Comparison of ENCODE assay signal across 16 cellular contexts in the genomic region with DNA sequence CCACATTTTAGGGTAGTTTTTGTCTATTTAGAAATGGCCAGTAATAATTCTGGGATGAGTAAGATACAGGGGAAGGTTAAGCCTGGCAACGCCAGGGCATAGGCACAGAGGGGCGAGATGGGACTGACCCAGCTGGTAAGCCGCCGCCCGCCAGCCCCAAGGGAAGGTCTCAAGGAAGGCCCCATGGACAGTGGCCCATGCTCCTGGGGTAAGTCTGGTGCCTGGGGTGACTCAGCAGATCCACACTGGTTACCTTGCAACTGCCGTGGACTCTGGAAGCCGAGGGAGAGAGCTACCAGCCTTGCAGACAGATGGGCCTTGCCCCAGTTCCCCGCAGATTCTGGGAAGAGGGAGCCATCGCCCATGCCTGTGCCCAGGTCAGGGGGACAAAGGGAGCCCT.
DNase-seq lines count a peak whose midpoint lies in the region; ATAC-seq and TF ChIP-seq lines count a peak whose summit lies in the region.
"Had no signal": no experiment of that assay in that cellular context is flagged by ENCODE, and none has a peak within 500 bp of the region (broad histone marks: within the 10 kb centered on the region; RNA-seq: fewer than 3 reads in every experiment).

No MANE protein-coding gene starts in this region.

- peak overlapping the region; percentile 43 for H3K27ac Mint-ChIP-seq in HFFc6
- H3K27ac Mint-ChIP-seq in activated naive CD8-positive, alpha-beta T cell, result peak overlapping the region; percentile 92
- peak overlapping the region; percentile 89 to 100 (median 96) for H3K27ac Mint-ChIP-seq in naive thymus-derived CD4-positive, alpha-beta T cell

- peak overlapping the region; percentile 82 for H3K4me3 Mint-ChIP-seq in activated T-cell treated with anti-CD3 and anti-CD28 coated beads, Interleukin-2, amount 50 U/mL, for 4 hours
- H3K4me3 Mint-ChIP-seq in HFFc6, result no peak overlapping the region; the same call in 1 of the 2 replicates
- H3K4me3 Mint-ChIP-seq in activated naive CD8-positive, alpha-beta T cell, result peak overlapping the region; percentile 73
- H3K4me3 Mint-ChIP-seq in naive thymus-derived CD4-positive, alpha-beta T cell, result peak overlapping the region; percentile 6 to 94 (median 84)

- peaks cover 0 to 5% (median 0%) of the 10 kb centered on the region in 3 experiments for H3K36me3 ChIP-seq in naive thymus-derived CD4-positive, alpha-beta T cell (ENCODE audit: control insufficient read depth in 2 of 3, insufficient read depth in 3 of 3, low read length in 3 of 3)
- peaks cover 0 to 45% (median 0%) of the 10 kb centered on the region in 3 donors for H3K36me3 ChIP-seq in Peyer's patch
- H3K36me3 ChIP-seq: colonic mucosa had no signal

- TF ChIP-seq POLR2A in Peyer's patch (IDR thresholded peaks at IDR 0.05), result no peak

- no peaks in the 10 kb centered on the region for H3K36me3 Mint-ChIP-seq in activated T-cell treated with anti-CD3 and anti-CD28 coated beads, Interleukin-2, amount 50 U/mL, for 4 hours (ENCODE audit: insufficient read depth)
- H3K36me3 Mint-ChIP-seq in HFFc6 (ENCODE audit: low read depth), result peaks cover 35% of the 10 kb centered on the region
- no peaks in the 10 kb centered on the region for H3K36me3 Mint-ChIP-seq in activated naive CD8-positive, alpha-beta T cell
- H3K36me3 Mint-ChIP-seq in naive thymus-derived CD4-positive, alpha-beta T cell, result peaks cover 0 to 23% (median 4%) of the 10 kb centered on the region in 5 donors

- no peaks in the 10 kb centered on the region for H3K9me3 ChIP-seq in naive thymus-derived CD4-positive, alpha-beta T cell (ENCODE audit: control insufficient read depth in 2 of 3, low read length in 3 of 3)
- H3K9me3 ChIP-seq in Peyer's patch, result no peaks in the 10 kb centered on the region
- H3K9me3 ChIP-seq: colonic mucosa, left lung had no signal

- no peaks in the 10 kb centered on the region for H3K27me3 ChIP-seq in naive thymus-derived CD4-positive, alpha-beta T cell (ENCODE audit: control insufficient read depth in 2 of 2, insufficient read depth in 2 of 2, low read length in 2 of 2)
- H3K27me3 ChIP-seq in Peyer's patch, result no peaks in the 10 kb centered on the region
- H3K27me3 ChIP-seq: colonic mucosa, left lung had no signal

- H3K4me3 ChIP-seq in naive thymus-derived CD4-positive, alpha-beta T cell (ENCODE audit: low read length), result no peak overlapping the region
- no peak overlapping the region for H3K4me3 ChIP-seq in Peyer's patch
- H3K4me3 ChIP-seq: colonic mucosa, left lung, SK-N-MC had no signal

- intact Hi-C loops in naive thymus-derived CD4-positive, alpha-beta T cell (cut with micrococcal nuclease), result no loop called here

- CTCF ChIA-PET in naive thymus-derived CD4-positive, alpha-beta T cell (lab: Charles Lee), result interaction anchor here (0.9 to 6.4 kb wide), 2 partner anchors 9 to 42 kb away, joined by 3 to 33 read pairs; no protein-coding TSS in a partner anchor

- H3K4me1 ChIP-seq in naive thymus-derived CD4-positive, alpha-beta T cell (ENCODE audit: control insufficient read depth in 2 of 2, insufficient read depth in 2 of 2, low read length in 2 of 2), result peaks cover 18 to 30% of the 10 kb centered on the region in 2 donors
- peaks cover 0 to 6% (median 0%) of the 10 kb centered on the region in 4 donors for H3K4me1 ChIP-seq in Peyer's patch
- H3K4me1 ChIP-seq: colonic mucosa, parathyroid adenoma had no signal

- H3K27ac ChIP-seq in naive thymus-derived CD4-positive, alpha-beta T cell (ENCODE audit: low read depth, low read length), result peak overlapping the region; percentile 84
- no peak overlapping the region for H3K27ac ChIP-seq in Peyer's patch
- H3K27ac ChIP-seq: colonic mucosa, left lung, parathyroid adenoma, SK-N-MC had no signal

- no peak for DNase-seq in activated T-cell treated with anti-CD3 and anti-CD28 coated beads, Interleukin-2, amount 50 U/mL, for 4 hours
- DNase-seq in activated T-cell treated with anti-CD3 and anti-CD28 coated beads for 4 hours (no peak), HFFc6 (no peak), Peyer's patch (no peak), kidney tubule cell (ENCODE audit: low spot score) (no peak), COLO668 (lab: John Stamatoyannopoulos, UW; ENCODE audit: unreplicated experiment) (no peak)
- no peak for DNase-seq in naive thymus-derived CD4-positive, alpha-beta T cell
- DNase-seq: activated CD4-positive, alpha-beta T cell treated with anti-CD3 and anti-CD28 coated beads for 48 hours; colonic mucosa; NCI-H1436; NCI-H748 treated with DMSO at 0.1 percent for 48 hours; stimulated activated CD4-positive, alpha-beta T cell treated with anti-CD3 and anti-CD28 coated beads, Interleukin-1b, Interleukin-23, amount 100 ng/mL, for 48 hours had no signal

- ATAC-seq in activated T-cell treated with anti-CD3 and anti-CD28 coated beads, Interleukin-2, amount 50 U/mL, for 4 hours, result no peak
- ATAC-seq in naive thymus-derived CD4-positive, alpha-beta T cell, result no peak
- ATAC-seq: left lung had no signal

- no peaks in the 10 kb centered on the region for H3K27me3 Mint-ChIP-seq in activated T-cell treated with anti-CD3 and anti-CD28 coated beads, Interleukin-2, amount 50 U/mL, for 4 hours (ENCODE audit: low read depth)
- H3K27me3 Mint-ChIP-seq in HFFc6 (ENCODE audit: insufficient read depth), result peaks cover 44% of the 10 kb centered on the region
- H3K27me3 Mint-ChIP-seq in activated naive CD8-positive, alpha-beta T cell, result no peaks in the 10 kb centered on the region
- no peaks in the 10 kb centered on the region for H3K27me3 Mint-ChIP-seq in naive thymus-derived CD4-positive, alpha-beta T cell

- TF ChIP-seq CTCF in HFFc6 (IDR thresholded peaks at IDR 0.05) (no peak), Peyer's patch (IDR thresholded peaks at IDR 0.05) (no peak)

- peaks cover 31% of the 10 kb centered on the region for H3K4me1 Mint-ChIP-seq in activated T-cell treated with anti-CD3 and anti-CD28 coated beads, Interleukin-2, amount 50 U/mL, for 4 hours (ENCODE audit: low read depth)
- H3K4me1 Mint-ChIP-seq in HFFc6 (ENCODE audit: low read depth), result peaks cover 16% of the 10 kb centered on the region
- H3K4me1 Mint-ChIP-seq in activated naive CD8-positive, alpha-beta T cell (ENCODE audit: low read depth), result peaks cover 36% of the 10 kb centered on the region
- H3K4me1 Mint-ChIP-seq in naive thymus-derived CD4-positive, alpha-beta T cell, result peaks cover 14 to 49% (median 37%) of the 10 kb centered on the region in 7 donors

- H3K9me3 Mint-ChIP-seq in activated T-cell treated with anti-CD3 and anti-CD28 coated beads, Interleukin-2, amount 50 U/mL, for 4 hours, result no peaks in the 10 kb centered on the region
- H3K9me3 Mint-ChIP-seq in HFFc6, result peaks cover 4% of the 10 kb centered on the region; the same call in 1 of the 2 replicates
- no peaks in the 10 kb centered on the region for H3K9me3 Mint-ChIP-seq in activated naive CD8-positive, alpha-beta T cell (ENCODE audit: low read depth)
- H3K9me3 Mint-ChIP-seq in naive thymus-derived CD4-positive, alpha-beta T cell, result no peaks in the 10 kb centered on the region

- POLR2A ChIA-PET in naive thymus-derived CD4-positive, alpha-beta T cell (lab: Charles Lee), result interaction anchor here (1.3 to 3.1 kb wide), 4 partner anchors 10 to 680 kb away, joined by 3 to 15 read pairs (median 12); partner anchors contain the start of genes ACOX3 and TRMT44

Comparison
In these comparisons a context has a peak if more than half of its experiments do, and no peak if none do; other contexts are left out.
1. H3K27ac Mint-ChIP-seq: peak in every context shown above with its lines; median percentile 96 in naive thymus-derived CD4-positive, alpha-beta T cell; 92 in activated naive CD8-positive, alpha-beta T cell; 43 in HFFc6.